8 cellular contexts compared by ENCODE assay signal in genomic region chr3:53255775-53256703, GRCh38. TPM values are rescaled to one million over a fixed set of nuclear protein-coding genes. Genes with fewer than 3 reads are reported as not detected.
DNase-seq lines count a peak whose midpoint lies in the region; ATAC-seq and TF ChIP-seq lines count a peak whose summit lies in the region.

Gene TKT, minus strand, starts transcription at chr3:53256022. Its CDS starts 80 bp downstream, at chr3:53255942.

- H2AFZ ChIP-seq in mammary epithelial cell (ENCODE audit: low read depth, low read length) (peak within 1 kb of the TSS; percentile 53), smooth muscle cell (ENCODE audit: low read depth) (peak within 1 kb of the TSS; percentile 49)

- WGBS in mammary epithelial cell (ENCODE audit: low coverage, missing lambda C conversion rate), result 53% methylated on average over 11 of the region's 66 CpGs
- WGBS in smooth muscle cell (ENCODE audit: low lambda C conversion rate), result 25% methylated on average over 34 of the region's 66 CpGs

- dilution Hi-C loops in mammary epithelial cell (cut with HindIII; ENCODE audit: low sequenced_read_pairs), result no loop called here

- H3K27ac ChIP-seq in mammary epithelial cell (ENCODE audit: insufficient read depth, low read depth, low read length) (peak within 1 kb of the TSS; percentile 72), smooth muscle cell (ENCODE audit: low read depth) (peak within 1 kb of the TSS; percentile 60)

- in situ Hi-C loops in mammary epithelial cell (cut with MboI; ENCODE audit: low sequenced_read_pairs in 2 of 2), result no loop called here

- DNase-seq in NCI-H1694 (lab: John Stamatoyannopoulos, UW), result peak; percentile 15
- no peak for DNase-seq in NCI-H1694 treated with DMSO at 0.1 percent for 48 hours (lab: John Stamatoyannopoulos, UW)
- DNase-seq in NCI-H2107 treated with DMSO at 0.1 percent for 48 hours (lab: John Stamatoyannopoulos, UW; ENCODE audit: unreplicated experiment), result peak; percentile 30
- peak; percentile 85 for DNase-seq in mammary epithelial cell
- peak; percentile 76 to 83 (median 79) for DNase-seq in immature natural killer cell
- peak; percentile 56 for DNase-seq in smooth muscle cell (lab: John Stamatoyannopoulos, UW; ENCODE audit: unreplicated experiment)

- CTCF ChIA-PET in mammary epithelial cell (lab: Charles Lee; ENCODE audit: low non-redundant PET), result no interaction called here

- H3K4me3 Mint-ChIP-seq in immature natural killer cell, result peak within 1 kb of the TSS; percentile 86 to 90 (median 89)

- peaks cover 0 to 3% (median 1%) of the 10 kb centered on the region in 3 donors for H3K27me3 Mint-ChIP-seq in immature natural killer cell (ENCODE audit: low read depth in 3 of 3)

- intact Hi-C loops in mammary epithelial cell (cut with micrococcal nuclease), result loop anchor here (2.0 kb wide), 1 partner anchor 15 kb away; no protein-coding TSS in a partner anchor

- peaks cover 22% of the 10 kb centered on the region for H4K20me1 ChIP-seq in mammary epithelial cell (ENCODE audit: insufficient read depth, low read length)
- peaks cover 44% of the 10 kb centered on the region for H4K20me1 ChIP-seq in smooth muscle cell (ENCODE audit: low read depth)

- no peaks in the 10 kb centered on the region for H3K36me3 Mint-ChIP-seq in immature natural killer cell

- no peaks in the 10 kb centered on the region for H3K9me3 Mint-ChIP-seq in immature natural killer cell

- H3K4me3 ChIP-seq in WI38 (ENCODE audit: low read depth, low read length) (peak within 1 kb of the TSS; percentile 85), mammary epithelial cell (replicated peaks in 1 of 3; ENCODE audit: insufficient read depth in 1 of 3, low read depth in 2 of 3, low read length in 3 of 3) (peak within 1 kb of the TSS; percentile 75 to 96 (median 94)), smooth muscle cell (peak within 1 kb of the TSS; percentile 98)

- H3K4me1 ChIP-seq in mammary epithelial cell (ENCODE audit: insufficient read depth, low read length) (peaks cover 36% of the 10 kb centered on the region), smooth muscle cell (ENCODE audit: low read depth) (peaks cover 31% of the 10 kb centered on the region)

- H3K4me2 ChIP-seq in mammary epithelial cell (ENCODE audit: insufficient read depth, low read depth, low read length) (peak within 1 kb of the TSS; percentile 81), smooth muscle cell (peak within 1 kb of the TSS; percentile 100)

- no peaks in the 10 kb centered on the region for H3K27me3 ChIP-seq in mammary epithelial cell (ENCODE audit: insufficient read depth, low read length)
- no peaks in the 10 kb centered on the region for H3K27me3 ChIP-seq in smooth muscle cell (ENCODE audit: low read depth)

- peaks cover 34 to 37% of the 10 kb centered on the region in 2 donors for H3K4me1 Mint-ChIP-seq in immature natural killer cell

- peak within 1 kb of the TSS; percentile 76 for H3K9ac ChIP-seq in mammary epithelial cell (ENCODE audit: insufficient read depth, low read length)
- H3K9ac ChIP-seq in smooth muscle cell (ENCODE audit: low read depth), result peak within 1 kb of the TSS; percentile 71

- H3F3A ChIP-seq in smooth muscle cell (ENCODE audit: low read depth), result peaks cover 9% of the 10 kb centered on the region

- TF ChIP-seq CTCF in WI38 (IDR thresholded peaks at IDR 0.05; ENCODE audit: low read depth, low read length), result no peak
- no peak for TF ChIP-seq CTCF in mammary epithelial cell (conservative IDR thresholded peaks at IDR 0.05 in 1 of 2, IDR thresholded peaks at IDR 0.05 in 1 of 2; ENCODE audit: extremely low read depth in 1 of 2, insufficient read depth in 1 of 2, low read depth in 1 of 2, low read length in 2 of 2)
- no peak for TF ChIP-seq CTCF in smooth muscle cell (IDR thresholded peaks at IDR 0.05; ENCODE audit: borderline replicate concordance, insufficient read depth, poor library complexity, severe bottlenecking)

- BruUV-seq in mammary epithelial cell (replicated peaks; lab: Mats Ljungman, UMichigan), result no TSS peak

- H3K9me3 ChIP-seq in mammary epithelial cell (replicated peaks; ENCODE audit: insufficient read depth, low read length), result no peaks in the 10 kb centered on the region
- no peaks in the 10 kb centered on the region for H3K9me3 ChIP-seq in smooth muscle cell (replicated peaks; ENCODE audit: low read depth)

- ATAC-seq in HG02885 (IDR thresholded peaks at IDR 0.05; ENCODE audit: poor library complexity, unreplicated experiment), result peak; percentile 65

- peaks cover 48% of the 10 kb centered on the region for H3K79me2 ChIP-seq in mammary epithelial cell (ENCODE audit: insufficient read depth, low read length)
- H3K79me2 ChIP-seq in smooth muscle cell (ENCODE audit: low read depth), result peaks cover 45% of the 10 kb centered on the region

- H3K27ac Mint-ChIP-seq in immature natural killer cell, result peak within 1 kb of the TSS; percentile 65 to 86 (median 79)

- H3K36me3 ChIP-seq in mammary epithelial cell (ENCODE audit: insufficient read depth, low read length) (peaks cover 4% of the 10 kb centered on the region), smooth muscle cell (ENCODE audit: low read depth) (no peaks in the 10 kb centered on the region)

RNA-seq across cellular contexts. Expression of gene TKT, which starts in this region (rescaled TPM):
- 100 to 1,000 TPM; 545 to 600 TPM for total RNA-seq in mammary epithelial cell
- polyA plus RNA-seq in mammary epithelial cell, result 437 TPM
- polyA minus RNA-seq in mammary epithelial cell, result 384 TPM
- polyA plus RNA-seq in immature natural killer cell, result 10 to 100 TPM; 52.6 to 75.2 (median 69.3) TPM
- total RNA-seq in smooth muscle cell, result 106 and 138 TPM in 2 replicates
- 124 and 144 TPM in 2 replicates for polyA plus RNA-seq in smooth muscle cell
